Comparison of ENCODE assay signal across 11 cellular contexts in the genomic region with DNA sequence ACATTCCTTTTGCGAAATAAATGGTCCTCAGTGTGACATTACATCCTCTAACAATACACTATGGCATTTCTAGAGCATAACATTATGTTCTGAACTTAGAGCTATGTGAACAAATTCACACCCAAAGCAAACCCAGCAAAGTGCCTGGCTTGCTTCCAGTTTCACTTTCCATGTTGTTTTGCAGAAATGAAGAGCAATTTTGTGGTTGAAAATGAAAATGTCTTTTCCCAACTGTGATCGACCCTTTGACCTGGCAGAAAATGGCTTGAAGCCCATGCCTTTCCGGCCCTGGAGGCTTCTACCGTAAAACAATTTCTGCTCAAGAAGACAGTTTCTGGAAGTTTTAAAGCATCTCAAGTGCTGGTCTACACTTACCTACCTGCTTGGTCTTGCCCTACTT.
DNase-seq lines count a peak whose midpoint lies in the region; ATAC-seq and TF ChIP-seq lines count a peak whose summit lies in the region.
"Had no signal": no experiment of that assay in that cellular context is flagged by ENCODE, and none has a peak within 500 bp of the region (broad histone marks: within the 10 kb centered on the region; RNA-seq: fewer than 3 reads in every experiment).

No MANE protein-coding gene starts in this region.

- ATAC-seq in IMR-90 (ENCODE audit: low read depth) (peak; percentile 46; the same call in 1 of the 2 replicates), omental fat pad (ENCODE audit: low FRiP score) (no peak)

- no peak for TF ChIP-seq CTCF in IMR-90 (conservative IDR thresholded peaks at IDR 0.05; ENCODE audit: low read depth, low read length)
- no peak for TF ChIP-seq CTCF in epithelial cell of esophagus (IDR thresholded peaks at IDR 0.05; ENCODE audit: insufficient read depth, low read depth, low read length, missing control alignments)
- no peak for TF ChIP-seq CTCF in transverse colon (IDR thresholded peaks at IDR 0.05)
- TF ChIP-seq CTCF in omental fat pad (IDR thresholded peaks at IDR 0.05), result no peak
- no peak for TF ChIP-seq CTCF in smooth muscle cell (IDR thresholded peaks at IDR 0.05; ENCODE audit: borderline replicate concordance, insufficient read depth, poor library complexity, severe bottlenecking)

- H3K18ac ChIP-seq in IMR-90 (ENCODE audit: low read depth, low read length), result no peak overlapping the region

- no peaks in the 10 kb centered on the region for H3K9me3 ChIP-seq in IMR-90 (ENCODE audit: control insufficient read depth, insufficient read depth, low read length)
- no peaks in the 10 kb centered on the region for H3K9me3 ChIP-seq in transverse colon
- H3K9me3 ChIP-seq in smooth muscle cell (replicated peaks; ENCODE audit: low read depth), result no peaks in the 10 kb centered on the region
- H3K9me3 ChIP-seq: ascending aorta had no signal

- no peak overlapping the region; the same call in 1 of the 2 replicates for H2BK20ac ChIP-seq in IMR-90 (ENCODE audit: low read depth, low read length)

- H3K27ac Mint-ChIP-seq in activated CD4-positive, alpha-beta T cell treated with anti-CD3 and anti-CD28 coated beads, Interleukin-2, amount 10 ng/mL, durations not matched to agents 7 days and 5 days, result no peak overlapping the region

- H3K4me2 ChIP-seq in IMR-90 (ENCODE audit: low read depth, low read length) (no peak overlapping the region), smooth muscle cell (no peak overlapping the region)

- no peaks in the 10 kb centered on the region for H3K9me3 Mint-ChIP-seq in activated CD4-positive, alpha-beta T cell treated with anti-CD3 and anti-CD28 coated beads, Interleukin-2, amount 10 ng/mL, durations not matched to agents 7 days and 5 days

- no peaks in the 10 kb centered on the region for H3K79me2 ChIP-seq in smooth muscle cell (ENCODE audit: low read depth)

- intact Hi-C loops in IMR-90 (cut with micrococcal nuclease), result loop anchor here (1.0 kb wide), 1 partner anchor 11 kb away; no protein-coding TSS in a partner anchor
- intact Hi-C loops in transverse colon (cut with DNase I; ENCODE audit: low total_unique reads), result no loop called here

- H3K4me3 Mint-ChIP-seq in activated CD4-positive, alpha-beta T cell treated with anti-CD3 and anti-CD28 coated beads, Interleukin-2, amount 10 ng/mL, durations not matched to agents 7 days and 5 days, result no peak overlapping the region

- H3K27me3 Mint-ChIP-seq in activated CD4-positive, alpha-beta T cell treated with anti-CD3 and anti-CD28 coated beads, Interleukin-2, amount 10 ng/mL, durations not matched to agents 7 days and 5 days, result peaks cover 2% of the 10 kb centered on the region

- H3K56ac ChIP-seq in IMR-90 (ENCODE audit: extremely low read depth, insufficient read depth, low read length), result no peak overlapping the region

- no peaks in the 10 kb centered on the region for H3K9me1 ChIP-seq in IMR-90 (ENCODE audit: insufficient read depth, low read length)

- H3F3A ChIP-seq in smooth muscle cell (ENCODE audit: low read depth), result no peaks in the 10 kb centered on the region

- H3K4me1 ChIP-seq in IMR-90 (ENCODE audit: control insufficient read depth, insufficient read depth, low read length) (peaks cover 12% of the 10 kb centered on the region), transverse colon (peaks cover 0 to 14% (median 7%) of the 10 kb centered on the region in 4 donors), smooth muscle cell (ENCODE audit: low read depth) (peaks cover 7% of the 10 kb centered on the region)
- H3K4me1 ChIP-seq: ascending aorta had no signal

- dilution Hi-C loops in IMR-90 (cut with HindIII; ENCODE audit: low sequenced_read_pairs, unreplicated experiment), result no loop called here

- H2AK9ac ChIP-seq in IMR-90 (replicated peaks; ENCODE audit: low read depth, low read length, poor library complexity), result no peak overlapping the region

- BruUV-seq in IMR-90 (replicated peaks; lab: Mats Ljungman, UMichigan), result no TSS peak

- H4K91ac ChIP-seq in IMR-90 (ENCODE audit: insufficient read depth, low read depth, low read length), result no peak overlapping the region

- in situ Hi-C loops in IMR-90 (cut with MboI; ENCODE audit: low sequenced_read_pairs), result no loop called here
- in situ Hi-C loops in transverse colon (cut with MboI; ENCODE audit: low pct_ligation_motif_present in 1 of 4, low pct_unique_long_range_greater_than_20kb in 1 of 4, low sequenced_read_pairs in 3 of 4), result no loop called here

- no peak overlapping the region for H4K8ac ChIP-seq in IMR-90 (ENCODE audit: low read depth in 2 of 2, low read length in 2 of 2)

- H2AFZ ChIP-seq in IMR-90 (replicated peaks; ENCODE audit: low read length, poor library complexity) (no peak overlapping the region), smooth muscle cell (ENCODE audit: low read depth) (no peak overlapping the region)

- peak; percentile 12 for DNase-seq in activated CD4-positive, alpha-beta T cell treated with anti-CD3 and anti-CD28 coated beads, Interleukin-2, amount 10 ng/mL, durations not matched to agents 7 days and 5 days
- DNase-seq in activated CD4-positive, alpha-beta T cell treated with anti-CD3 and anti-CD28 coated beads for 48 hours, result no peak
- peak; percentile 54 for DNase-seq in IMR-90
- DNase-seq in epithelial cell of esophagus (ENCODE audit: low read depth), result peak; percentile 7
- DNase-seq in transverse colon, result peak; percentile 35
- DNase-seq in DMS153 treated with DMSO at 0.1 percent for 48 hours (lab: John Stamatoyannopoulos, UW; ENCODE audit: unreplicated experiment), result no peak
- DNase-seq in omental fat pad (ENCODE audit: low spot score), result no peak
- DNase-seq in smooth muscle cell (lab: John Stamatoyannopoulos, UW; ENCODE audit: unreplicated experiment), result no peak
- DNase-seq: NCI-H1105, T1000 had no signal

- POLR2A ChIA-PET in activated CD4-positive, alpha-beta T cell treated with anti-CD3 and anti-CD28 coated beads, Interleukin-2, amount 10 ng/mL, durations not matched to agents 7 days and 5 days (lab: Charles Lee), result no interaction called here
- POLR2A ChIA-PET in IMR-90 (lab: Charles Lee; ENCODE audit: unreplicated experiment), result no interaction called here

- whole genome bisulfite sequencing in IMR-90 (ENCODE audit: extremely low coverage in 2 of 2, insufficient read length in 1 of 2), 2 experiments, result 67% methylated on average over 3 of the region's 4 CpGs; no CpG with 5 or more reads in 1 of the 2 experiments
- 0 to 13% methylated on average over 1 to 4 of the region's 4 CpGs for WGBS in transverse colon (ENCODE audit: low coverage in 1 of 2), 2 donors
- 74% methylated on average over 4 of the region's 4 CpGs for WGBS in smooth muscle cell (ENCODE audit: low lambda C conversion rate)

- H3K4me3 ChIP-seq in IMR-90 (ENCODE audit: insufficient read depth, low read depth, low read length) (no peak overlapping the region), epithelial cell of esophagus (ENCODE audit: low read length) (no peak overlapping the region), transverse colon (no peak overlapping the region), smooth muscle cell (no peak overlapping the region)
- H3K4me3 ChIP-seq: ascending aorta had no signal

- H3K4ac ChIP-seq in IMR-90 (ENCODE audit: low read depth, low read length), result no peak overlapping the region

- H3K79me1 ChIP-seq in IMR-90 (ENCODE audit: low read depth in 1 of 2, low read length in 2 of 2), result no peaks in the 10 kb centered on the region

- H3K9ac ChIP-seq in IMR-90 (ENCODE audit: low read depth, low read length), result no peak overlapping the region
- H3K9ac ChIP-seq in smooth muscle cell (ENCODE audit: low read depth), result no peak overlapping the region

- H3K36me3 Mint-ChIP-seq in activated CD4-positive, alpha-beta T cell treated with anti-CD3 and anti-CD28 coated beads, Interleukin-2, amount 10 ng/mL, durations not matched to agents 7 days and 5 days (ENCODE audit: low read depth), result no peaks in the 10 kb centered on the region

- TF ChIP-seq POLR2A in IMR-90 (IDR thresholded peaks at IDR 0.05; ENCODE audit: low read depth, low read length) (no peak), transverse colon (IDR thresholded peaks at IDR 0.05) (no peak)

- CTCF ChIA-PET in activated CD4-positive, alpha-beta T cell treated with anti-CD3 and anti-CD28 coated beads, Interleukin-2, amount 10 ng/mL, durations not matched to agents 7 days and 5 days (lab: Charles Lee), result no interaction called here
- CTCF ChIA-PET in IMR-90 (lab: Yijun Ruan, JAX), result interaction anchor here (1.2 kb wide), 1 partner anchor 24 kb away, joined by 3 read pairs; no protein-coding TSS in a partner anchor

- H3K27me3 ChIP-seq in IMR-90 (ENCODE audit: control insufficient read depth, insufficient read depth, low read length), result no peaks in the 10 kb centered on the region
- H3K27me3 ChIP-seq in transverse colon, result no peaks in the 10 kb centered on the region
- no peaks in the 10 kb centered on the region for H3K27me3 ChIP-seq in smooth muscle cell (ENCODE audit: low read depth)
- H3K27me3 ChIP-seq: ascending aorta had no signal

- TF ChIP-seq EP300 in transverse colon (IDR thresholded peaks at IDR 0.05; ENCODE audit: low read depth), result no peak

- H3K27ac ChIP-seq in IMR-90 (ENCODE audit: insufficient read depth, low read length) (no peak overlapping the region), transverse colon (no peak overlapping the region), smooth muscle cell (ENCODE audit: low read depth) (no peak overlapping the region)
- H3K27ac ChIP-seq: ascending aorta had no signal

- no peak for TF ChIP-seq RAD21 in IMR-90 (IDR thresholded peaks at IDR 0.05; ENCODE audit: low read length)

- no peak overlapping the region for H2AK5ac ChIP-seq in IMR-90 (ENCODE audit: low read depth, low read length)

- no peak overlapping the region for H3K14ac ChIP-seq in IMR-90 (replicated peaks; ENCODE audit: low read depth, low read length)

- peak overlapping the region; percentile 39; the same call in 1 of the 2 replicates for H4K5ac ChIP-seq in IMR-90 (ENCODE audit: low read depth, low read length)

- H3K4me1 Mint-ChIP-seq in activated CD4-positive, alpha-beta T cell treated with anti-CD3 and anti-CD28 coated beads, Interleukin-2, amount 10 ng/mL, durations not matched to agents 7 days and 5 days, result peaks cover 12% of the 10 kb centered on the region

- H2BK5ac ChIP-seq in IMR-90 (ENCODE audit: low read depth, low read length, poor library complexity, severe bottlenecking), result no peak overlapping the region

- H2BK120ac ChIP-seq in IMR-90 (ENCODE audit: low read depth, low read length), result no peak overlapping the region

- no peaks in the 10 kb centered on the region for H3K36me3 ChIP-seq in IMR-90 (ENCODE audit: control insufficient read depth, insufficient read depth, low read length)
- H3K36me3 ChIP-seq in transverse colon, result no peaks in the 10 kb centered on the region
- no peaks in the 10 kb centered on the region for H3K36me3 ChIP-seq in smooth muscle cell (ENCODE audit: low read depth)
- H3K36me3 ChIP-seq: ascending aorta had no signal

- H3K23ac ChIP-seq in IMR-90 (ENCODE audit: low read depth, low read length), result no peak overlapping the region

- no peaks in the 10 kb centered on the region for H4K20me1 ChIP-seq in IMR-90 (ENCODE audit: insufficient read depth, low read length)
- H4K20me1 ChIP-seq in smooth muscle cell (ENCODE audit: low read depth), result no peaks in the 10 kb centered on the region

- no peak overlapping the region for H2BK15ac ChIP-seq in IMR-90 (ENCODE audit: low read depth, low read length)

TF ChIP-seq in IMR-90, 13 proteins besides CTCF, POLR2A, EP300 and RAD21 (continues in another document):
- TF ChIP-seq RFX5 (IDR thresholded peaks at IDR 0.05; ENCODE audit: low read depth, low read length) (no peak), MXI1 (IDR thresholded peaks at IDR 0.05; ENCODE audit: borderline replicate concordance, low read depth, low read length) (no peak)

Comparison
In these comparisons a context has a peak if more than half of its experiments do, and no peak if none do; other contexts are left out.
1. DNase-seq: peak in activated CD4-positive, alpha-beta T cell treated with anti-CD3 and anti-CD28 coated beads, Interleukin-2, amount 10 ng/mL, durations not matched to agents 7 days and 5 days (single experiment), IMR-90 (single experiment), epithelial cell of esophagus (single experiment) and transverse colon (single experiment); none in activated CD4-positive, alpha-beta T cell treated with anti-CD3 and anti-CD28 coated beads for 48 hours (single experiment), DMS153 treated with DMSO at 0.1 percent for 48 hours (single experiment), omental fat pad (single experiment) and smooth muscle cell (single experiment).